ENCODE assay signal across 17 cellular contexts in the genomic region with DNA sequence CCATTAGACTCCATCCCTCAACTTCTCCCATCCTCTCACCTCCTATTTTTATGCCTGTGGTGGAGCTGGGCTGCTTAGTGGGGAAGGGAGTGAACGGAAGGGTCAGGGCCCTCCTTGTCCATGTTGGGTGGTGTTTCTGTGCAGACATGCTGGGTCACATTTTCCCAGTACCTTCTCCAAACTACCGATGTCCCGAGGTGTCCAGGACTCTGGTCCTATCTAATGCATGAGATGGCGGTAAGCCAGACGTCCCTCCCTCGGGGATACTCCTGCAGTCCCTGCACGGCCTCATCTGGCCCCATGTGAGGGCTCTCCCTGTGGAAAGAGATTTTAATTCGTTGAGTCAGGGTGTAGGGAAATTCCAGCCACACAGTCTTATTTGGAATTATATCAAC.
"Had no signal": no experiment of that assay in that cellular context is flagged by ENCODE, and none has a peak within 500 bp of the region (broad histone marks: within the 10 kb centered on the region; RNA-seq: fewer than 3 reads in every experiment).

No MANE protein-coding gene starts in this region.

- H3K4me3 Mint-ChIP-seq: activated naive CD8-positive, alpha-beta T cell treated with anti-CD3 and anti-CD28 coated beads for 36 hours; activated T-helper 1 cell treated with anti-CD3 and anti-CD28 coated beads, Interleukin-12 subunit alpha, Interleukin-12 subunit beta, Interleukin-2, Interleukin-4 antibody, amounts not matched to agents 30 ng/mL and 10 ng/mL and 1 ng/mL, durations not matched to agents 14 hours and 24 hours and 36 hours; central memory CD8-positive, alpha-beta T cell; memory B cell; nephron; stimulated activated naive CD8-positive, alpha-beta T cell treated with anti-CD3 and anti-CD28 coated beads, Interleukin-15, amount 100 ng/mL, for 72 hours; T-helper 2 cell treated with Interferon-gamma antibody and Interleukin-4, amounts not matched to agents 5 μg/mL and 100 μg/mL, for 36 hours had no signal

- ATAC-seq: sciatic nerve had no signal

- H3K27ac ChIP-seq: body of pancreas, prostate gland, spleen, thoracic aorta had no signal

- H3K36me3 Mint-ChIP-seq: activated naive CD8-positive, alpha-beta T cell treated with anti-CD3 and anti-CD28 coated beads for 36 hours; memory B cell had no signal

- H3K4me3 ChIP-seq: body of pancreas, prostate gland, spleen, thoracic aorta had no signal

- H3K9me3 ChIP-seq: body of pancreas, prostate gland, spleen, thoracic aorta had no signal

- H3K4me1 Mint-ChIP-seq: activated naive CD8-positive, alpha-beta T cell treated with anti-CD3 and anti-CD28 coated beads for 36 hours; memory B cell; nephron had no signal

- H3K27ac Mint-ChIP-seq: activated naive CD8-positive, alpha-beta T cell treated with anti-CD3 and anti-CD28 coated beads for 36 hours; activated T-helper 1 cell treated with anti-CD3 and anti-CD28 coated beads, Interleukin-12 subunit alpha, Interleukin-12 subunit beta, Interleukin-2, Interleukin-4 antibody, amounts not matched to agents 30 ng/mL and 10 ng/mL and 1 ng/mL, durations not matched to agents 14 hours and 24 hours and 36 hours; memory B cell; nephron; T-helper 2 cell treated with Interferon-gamma antibody and Interleukin-4, amounts not matched to agents 5 μg/mL and 100 μg/mL, for 36 hours had no signal

- DNase-seq: activated CD4-positive, alpha-beta T cell treated with anti-CD3 and anti-CD28 coated beads, Interleukin-2, amount 50 U/mL, for 1 hour; activated CD4-positive, CD25-positive, alpha-beta regulatory T cell; activated naive CD8-positive, alpha-beta T cell treated with anti-CD3 and anti-CD28 coated beads for 36 hours; amygdala; body of pancreas; effector CD8-positive, alpha-beta T cell; nucleus accumbens; spleen; stimulated activated naive CD8-positive, alpha-beta T cell treated with anti-CD3 and anti-CD28 coated beads, Interleukin-15, amount 100 ng/mL, for 72 hours had no signal

- H3K27me3 ChIP-seq: body of pancreas, spleen had no signal

- H3K36me3 ChIP-seq: prostate gland, thoracic aorta had no signal

- H3K4me1 ChIP-seq: body of pancreas, prostate gland, spleen had no signal

- H3K27me3 Mint-ChIP-seq: activated naive CD8-positive, alpha-beta T cell treated with anti-CD3 and anti-CD28 coated beads for 36 hours; central memory CD8-positive, alpha-beta T cell; memory B cell; stimulated activated naive CD8-positive, alpha-beta T cell treated with anti-CD3 and anti-CD28 coated beads, Interleukin-15, amount 100 ng/mL, for 72 hours had no signal

- H3K9me3 Mint-ChIP-seq: activated naive CD8-positive, alpha-beta T cell treated with anti-CD3 and anti-CD28 coated beads for 36 hours; activated T-helper 1 cell treated with anti-CD3 and anti-CD28 coated beads, Interleukin-12 subunit alpha, Interleukin-12 subunit beta, Interleukin-2, Interleukin-4 antibody, amounts not matched to agents 30 ng/mL and 10 ng/mL and 1 ng/mL, durations not matched to agents 14 hours and 24 hours and 36 hours; central memory CD8-positive, alpha-beta T cell; memory B cell; nephron; stimulated activated naive CD8-positive, alpha-beta T cell treated with anti-CD3 and anti-CD28 coated beads, Interleukin-15, amount 100 ng/mL, for 72 hours; T-helper 2 cell treated with Interferon-gamma antibody and Interleukin-4, amounts not matched to agents 5 μg/mL and 100 μg/mL, for 36 hours had no signal
